Comparison of ENCODE assay signal across 1 cellular context in the genomic region with DNA sequence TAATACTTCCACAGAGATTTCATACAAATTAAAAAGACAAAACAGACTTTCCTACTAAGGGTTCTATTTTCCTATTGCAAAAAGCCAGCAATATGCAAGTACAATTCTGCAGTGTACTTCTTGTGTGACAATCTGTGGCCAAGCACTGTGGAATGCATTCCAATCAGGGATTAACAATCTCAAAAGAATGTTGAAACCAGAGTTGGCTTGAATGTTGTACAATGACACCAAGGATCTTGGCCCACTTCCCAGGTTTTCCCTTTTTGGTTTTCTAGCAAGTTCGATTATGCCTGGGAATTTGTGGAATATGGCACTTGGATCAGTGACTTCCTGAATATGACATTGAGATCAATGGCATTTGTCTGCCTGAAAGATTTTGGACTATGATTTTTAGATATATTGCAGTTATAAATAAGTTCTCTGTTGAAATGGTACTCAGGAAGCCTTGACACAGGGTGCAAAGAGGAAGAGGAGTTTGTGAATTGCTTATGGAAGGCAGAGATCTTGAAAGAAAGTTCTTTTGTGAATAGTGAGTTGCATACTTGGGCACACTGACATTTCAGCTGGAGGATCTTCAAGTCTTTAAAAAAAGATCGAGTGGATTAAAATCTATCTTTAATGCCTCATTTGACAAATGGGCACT.
TF ChIP-seq lines count a peak whose summit lies in the region.

No MANE protein-coding gene starts in this region.

TF ChIP-seq in HCT116, 20 proteins besides CTCF, POLR2A, EP300 and RAD21 (continued from another document):
- TF ChIP-seq ZBTB33 (IDR thresholded peaks at IDR 0.05; ENCODE audit: extremely low read depth, insufficient replicate concordance, low read length), result no peak
- TF ChIP-seq, protein P1, sequence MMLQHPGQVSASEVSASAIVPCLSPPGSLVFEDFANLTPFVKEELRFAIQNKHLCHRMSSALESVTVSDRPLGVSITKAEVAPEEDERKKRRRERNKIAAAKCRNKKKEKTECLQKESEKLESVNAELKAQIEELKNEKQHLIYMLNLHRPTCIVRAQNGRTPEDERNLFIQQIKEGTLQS (IDR thresholded peaks at IDR 0.05), result no peak
- peak; percentile 27; the same call in 1 of the 2 replicates for TF ChIP-seq SP1 (IDR thresholded peaks at IDR 0.05; ENCODE audit: low read depth)
